Comparison of ENCODE assay signal across 1 cellular context in genomic region chr15:68559342-68560310, GRCh38.
TF ChIP-seq lines count a peak whose summit lies in the region.

No MANE protein-coding gene starts in this region.

TF ChIP-seq in HEK293, 187 proteins besides CTCF, POLR2A, EP300 and RAD21 (continued from another document and continues in another):
- TF ChIP-seq PATZ1 (tag by site-specific recombination; IDR thresholded peaks at IDR 0.05), result peak; percentile 83
- TF ChIP-seq ZSCAN23 (tag by site-specific recombination; IDR thresholded peaks at IDR 0.05), result no peak
- TF ChIP-seq ZNF114 (tag by site-specific recombination; IDR thresholded peaks at IDR 0.05), result no peak
- no peak for TF ChIP-seq ZNF146 (tag by site-specific recombination; IDR thresholded peaks at IDR 0.05)
- TF ChIP-seq ZNF366 (tag by site-specific recombination; conservative IDR thresholded peaks at IDR 0.05), result peak; percentile 82
- peak; percentile 80 for TF ChIP-seq ZBTB21 (tag by site-specific recombination; IDR thresholded peaks at IDR 0.05)
- no peak for TF ChIP-seq ZNF239 (tag by site-specific recombination; IDR thresholded peaks at IDR 0.05)
- no peak for TF ChIP-seq FEZF1 (tag by site-specific recombination; IDR thresholded peaks at IDR 0.05)
- peak; percentile 49 for TF ChIP-seq SP2 (tag by site-specific recombination; IDR thresholded peaks at IDR 0.05)
- TF ChIP-seq ZBTB11 (tag by site-specific recombination; conservative IDR thresholded peaks at IDR 0.05; ENCODE audit: low read depth), result peak; percentile 76
- TF ChIP-seq ZNF398 (tag by site-specific recombination; IDR thresholded peaks at IDR 0.05), result no peak
- TF ChIP-seq ZNF830 (tag by site-specific recombination; IDR thresholded peaks at IDR 0.05; ENCODE audit: low read depth), result no peak
- no peak for TF ChIP-seq ZNF585B (tag by site-specific recombination; IDR thresholded peaks at IDR 0.05)
- TF ChIP-seq HOXA7 (CRISPR knock-in tag; IDR thresholded peaks at IDR 0.05; ENCODE audit: borderline replicate concordance), result no peak
- TF ChIP-seq ZNF311 (tag by site-specific recombination; IDR thresholded peaks at IDR 0.05; ENCODE audit: borderline replicate concordance), result no peak
- no peak for TF ChIP-seq TSHZ1 (tag by site-specific recombination; IDR thresholded peaks at IDR 0.05; ENCODE audit: borderline replicate concordance)
- TF ChIP-seq ZNF280D (tag by site-specific recombination; IDR thresholded peaks at IDR 0.05), result peak; percentile 56; the same call in 1 of the 2 replicates
- TF ChIP-seq ZNF639 (tag by site-specific recombination; IDR thresholded peaks at IDR 0.05), result peak; percentile 66; the same call in 1 of the 2 replicates
- TF ChIP-seq ZBTB1 (tag by site-specific recombination; IDR thresholded peaks at IDR 0.05), result peak; percentile 99
- no peak for TF ChIP-seq ZNF529 (tag by site-specific recombination; IDR thresholded peaks at IDR 0.05; ENCODE audit: insufficient replicate concordance)
- no peak for TF ChIP-seq ZNF175 (tag by site-specific recombination; IDR thresholded peaks at IDR 0.05)
- no peak for TF ChIP-seq ZNF416 (tag by site-specific recombination; IDR thresholded peaks at IDR 0.05)
- no peak for TF ChIP-seq ZBTB49 (tag by site-specific recombination; IDR thresholded peaks at IDR 0.05; ENCODE audit: low read depth)
- 0 out of 2 replicates have a peak, but pooled peaks have one; percentile 17 for TF ChIP-seq INSM2 (tag by site-specific recombination; IDR thresholded peaks at IDR 0.05)
- no peak for TF ChIP-seq ZNF37A (tag by site-specific recombination; IDR thresholded peaks at IDR 0.05)
- no peak for TF ChIP-seq PRDM4 (tag by site-specific recombination; IDR thresholded peaks at IDR 0.05)
- TF ChIP-seq ZFP69B (tag by site-specific recombination; IDR thresholded peaks at IDR 0.05), result peak; percentile 59
- TF ChIP-seq ZNF561 (tag by site-specific recombination; IDR thresholded peaks at IDR 0.05; ENCODE audit: borderline replicate concordance), result peak; percentile 91; the same call in 1 of the 2 replicates
- 0 out of 2 replicates have a peak, but pooled peaks have one; percentile 51 for TF ChIP-seq MZF1 (tag by site-specific recombination; IDR thresholded peaks at IDR 0.05; ENCODE audit: borderline replicate concordance)
- peak; percentile 61; the same call in 1 of the 2 replicates for TF ChIP-seq ZNF341 (tag by site-specific recombination; IDR thresholded peaks at IDR 0.05; ENCODE audit: low read depth)
